20 cellular contexts compared by ENCODE assay signal in genomic region chr19:14916848-14917247, GRCh38. TPM values are rescaled to one million over a fixed set of nuclear protein-coding genes. Genes with fewer than 3 reads are reported as not detected.
DNase-seq lines count a peak whose midpoint lies in the region; ATAC-seq and TF ChIP-seq lines count a peak whose summit lies in the region.
"Had no signal": no experiment of that assay in that cellular context is flagged by ENCODE, and none has a peak within 500 bp of the region (broad histone marks: within the 10 kb centered on the region; RNA-seq: fewer than 3 reads in every experiment).

No MANE protein-coding gene starts in this region.

- H2BK12ac ChIP-seq in trophoblast cell (ENCODE audit: low read length) = no peak overlapping the region

- H3K9ac ChIP-seq in trophoblast cell (ENCODE audit: low read length) = no peak overlapping the region

- no peak overlapping the region for H2BK5ac ChIP-seq in trophoblast cell (ENCODE audit: low read depth, low read length, poor library complexity)

- H3K4me3 ChIP-seq in trophoblast cell (ENCODE audit: low read depth, low read length) = no peak overlapping the region
- H3K4me3 ChIP-seq: HAP-1, K562, left lung, mucosa of descending colon had no signal

- H3K4ac ChIP-seq in trophoblast cell (ENCODE audit: low read depth, low read length) = no peak overlapping the region

- no CpG with 5 or more reads among the region's 5 CpGs for WGBS in trophoblast cell (ENCODE audit: extremely low coverage, insufficient coverage, insufficient read length)

- H3K79me1 ChIP-seq in trophoblast cell (ENCODE audit: low read length) = no peaks in the 10 kb centered on the region

- H2AK5ac ChIP-seq in trophoblast cell (ENCODE audit: low read length) = no peak overlapping the region

- no peaks in the 10 kb centered on the region for H3K36me3 ChIP-seq in trophoblast cell (ENCODE audit: control insufficient read depth in 1 of 2, insufficient read depth in 2 of 2, low read length in 2 of 2)
- H3K36me3 ChIP-seq: HAP-1, left lung had no signal

- H3K27me3 ChIP-seq in trophoblast cell (ENCODE audit: insufficient read depth, low read length) = no peaks in the 10 kb centered on the region

- DNase-seq in activated CD4-positive, alpha-beta T cell treated with anti-CD3 and anti-CD28 coated beads for 48 hours = peak; percentile 4
- DNase-seq in activated CD4-positive, alpha-beta T cell treated with anti-CD3 and anti-CD28 coated beads for 1 hour = no peak
- DNase-seq in M059J (ENCODE audit: low read depth) (peak; percentile 2), trophoblast cell (peak; percentile 89 to 92), iPS-NIHi11 (ENCODE audit: low spot score) (no peak), activated gamma-delta T cell (lab: John Stamatoyannopoulos, UW) (no peak)
- DNase-seq: activated CD4-positive, alpha-beta T cell treated with anti-CD3 and anti-CD28 coated beads, Interleukin-2, amount 10 ng/mL, durations not matched to agents 7 days and 5 days; activated naive CD4-positive, alpha-beta T cell treated with anti-CD3 and anti-CD28 coated beads, Interleukin-2, amount 10 ng/mL, durations not matched to agents 7 days and 5 days; activated T-cell treated with anti-CD3 and anti-CD28 coated beads for 4 hours; left lung; mucosa of descending colon; NCI-H1105; NCI-H2171 had no signal

- H3K79me2 ChIP-seq in trophoblast cell (ENCODE audit: control insufficient read depth, insufficient read depth, low read length, poor library complexity) = no peaks in the 10 kb centered on the region

- H4K8ac ChIP-seq in trophoblast cell (ENCODE audit: low read depth, low read length) = no peak overlapping the region

- no peak for ATAC-seq in GM18511 (IDR thresholded peaks at IDR 0.05; ENCODE audit: unreplicated experiment)
- ATAC-seq: K562, left lung, mucosa of descending colon had no signal

- no peak overlapping the region for H3K23ac ChIP-seq in trophoblast cell (ENCODE audit: low read length)

- no peak overlapping the region for H4K12ac ChIP-seq in trophoblast cell (ENCODE audit: low read depth, low read length)

- H3K14ac ChIP-seq in trophoblast cell (ENCODE audit: low read length) = no peak overlapping the region

- H2AFZ ChIP-seq in trophoblast cell (ENCODE audit: insufficient read depth, low read length, poor library complexity) = no peak overlapping the region

- H3K9me3 ChIP-seq in trophoblast cell (ENCODE audit: insufficient read depth, low read depth, low read length) = peaks cover 4% of the 10 kb centered on the region
- H3K9me3 ChIP-seq: HAP-1, left lung, mucosa of descending colon had no signal

- no peaks in the 10 kb centered on the region for H3K4me1 ChIP-seq in trophoblast cell (ENCODE audit: control insufficient read depth in 1 of 2, insufficient read depth in 2 of 2, low read length in 2 of 2)
- H3K4me1 ChIP-seq: HAP-1, left lung had no signal

- no peak overlapping the region for H3K18ac ChIP-seq in trophoblast cell (ENCODE audit: low read length)

- no peak overlapping the region for H3K4me2 ChIP-seq in trophoblast cell (ENCODE audit: low read length)

- peak; percentile 46 for TF ChIP-seq CTCF in VCaP (conservative IDR thresholded peaks at IDR 0.05)

- H3K27ac ChIP-seq in VCaP (no peak overlapping the region), trophoblast cell (ENCODE audit: low read depth, low read length) (no peak overlapping the region)
- H3K27ac ChIP-seq: left lung had no signal

- no peak overlapping the region for H4K91ac ChIP-seq in trophoblast cell (ENCODE audit: low read depth, low read length)

- H2BK120ac ChIP-seq in trophoblast cell (ENCODE audit: insufficient read depth, low read length, poor library complexity) = no peak overlapping the region

RNA-seq across cellular contexts. Expression of gene OR7C2, which starts 24.4 kb away (rescaled TPM):
- not detected in 2 replicates for total RNA-seq in M059J (2014; rRNA removed; shearing (Covaris generic))
- polyA plus RNA-seq in trophoblast cell (2013) = not detected in 2 replicates
- total RNA-seq: activated CD4-positive, alpha-beta T cell treated with anti-CD3 and anti-CD28 coated beads, Interleukin-2, amount 10 ng/mL, durations not matched to agents 7 days and 5 days; astrocyte; fibroblast of villous mesenchyme; K562; left lung; mucosa of descending colon; T-helper 2 cell treated with Interferon-gamma antibody and Interleukin-4, amounts not matched to agents 100 ng/mL and 5 ng/mL, for 36 hours had no signal
- polyA plus RNA-seq: K562 had no signal

RNA-seq across cellular contexts. Expression of gene OR7A17, which starts 30.9 kb away (rescaled TPM):
- not detected in 2 replicates for total RNA-seq in M059J (2014; rRNA removed; shearing (Covaris generic))
- not detected in 2 replicates for polyA plus RNA-seq in trophoblast cell (2013)
- total RNA-seq: activated CD4-positive, alpha-beta T cell treated with anti-CD3 and anti-CD28 coated beads, Interleukin-2, amount 10 ng/mL, durations not matched to agents 7 days and 5 days; astrocyte; fibroblast of villous mesenchyme; K562; left lung; mucosa of descending colon; T-helper 2 cell treated with Interferon-gamma antibody and Interleukin-4, amounts not matched to agents 100 ng/mL and 5 ng/mL, for 36 hours had no signal
- polyA plus RNA-seq: K562 had no signal

Comparison
In these comparisons a context has a peak if more than half of its experiments do, and no peak if none do; other contexts are left out.
1. DNase-seq: peak in activated CD4-positive, alpha-beta T cell treated with anti-CD3 and anti-CD28 coated beads for 48 hours (single experiment), M059J (single experiment) and trophoblast cell (2 of 2); none in activated CD4-positive, alpha-beta T cell treated with anti-CD3 and anti-CD28 coated beads for 1 hour (single experiment), iPS-NIHi11 (single experiment) and activated gamma-delta T cell (single experiment).